24 cellular contexts compared by ENCODE assay signal in the genomic region with DNA sequence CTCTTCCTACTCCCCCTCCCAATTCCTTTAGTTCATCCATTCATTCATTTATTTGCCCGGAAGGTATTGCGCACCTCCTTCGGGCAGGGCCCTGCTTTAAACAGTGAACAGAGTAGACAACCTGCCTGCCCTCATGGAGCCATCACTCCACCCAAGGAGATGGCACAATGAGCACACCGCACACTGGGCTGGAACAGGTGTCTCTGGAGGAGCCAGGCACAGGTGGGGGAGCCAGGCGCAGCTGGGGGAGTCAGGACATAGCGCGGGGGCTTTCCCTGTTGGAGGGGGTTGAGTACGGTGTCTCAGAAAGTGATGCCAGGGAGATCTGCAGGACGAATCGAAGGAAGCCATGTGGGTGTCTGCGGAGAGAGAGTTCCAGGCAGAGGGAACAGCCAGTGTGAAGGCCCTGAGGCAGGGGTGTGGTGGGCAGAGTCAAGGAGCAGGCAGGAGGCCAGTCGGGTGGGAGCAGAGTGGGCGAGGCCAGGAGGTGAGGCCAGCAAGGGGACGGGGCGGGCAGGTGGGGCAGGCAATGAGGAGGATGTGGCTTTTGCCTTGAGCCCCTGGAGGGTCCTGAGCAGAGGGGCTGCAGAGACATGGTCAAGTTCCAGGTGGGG. TPM values are rescaled to one million over a fixed set of nuclear protein-coding genes. Genes with fewer than 3 reads are reported as not detected.
DNase-seq lines count a peak whose midpoint lies in the region; ATAC-seq, FAIRE-seq and TF ChIP-seq lines count a peak whose summit lies in the region.
"Had no signal": no experiment of that assay in that cellular context is flagged by ENCODE, and none has a peak within 500 bp of the region (broad histone marks: within the 10 kb centered on the region; RNA-seq: fewer than 3 reads in every experiment).

No MANE protein-coding gene starts in this region.

- peak overlapping the region; percentile 46; the same call in 1 of the 2 replicates for H3K4me2 ChIP-seq in HCT116 (ENCODE audit: low read length)
- peak overlapping the region; percentile 9 for H3K4me2 ChIP-seq in astrocyte (ENCODE audit: low read length)

- WGBS in right lobe of liver (ENCODE audit: insufficient coverage, low coverage, low lambda C conversion rate, missing lambda C conversion rate), result 82% methylated on average over 7 of the region's 15 CpGs
- WGBS in aorta, 2 donors, result 96 to 99% methylated on average over 15 of the region's 15 CpGs

- TF ChIP-seq POLR2A in HCT116 (IDR thresholded peaks at IDR 0.05; ENCODE audit: borderline replicate concordance, extremely low read depth, insufficient read depth, insufficient read length), result no peak
- TF ChIP-seq POLR2A in right lobe of liver (IDR thresholded peaks at IDR 0.05), result no peak

- H3K4me3 ChIP-seq in HCT116 (replicated peaks in 1 of 2; ENCODE audit: low read depth in 1 of 2, low read length in 2 of 2), result no peak overlapping the region
- no peak overlapping the region for H3K4me3 ChIP-seq in astrocyte (ENCODE audit: insufficient read depth, low read depth, low read length)
- H3K4me3 ChIP-seq in right lobe of liver, result no peak overlapping the region
- H3K4me3 ChIP-seq in thoracic aorta, result no peak overlapping the region
- no peak overlapping the region for H3K4me3 ChIP-seq in aorta (ENCODE audit: low read length in 2 of 2)
- H3K4me3 ChIP-seq: prostate gland, suprapubic skin had no signal

- H3K36me3 ChIP-seq in HCT116 (ENCODE audit: control insufficient read depth in 1 of 2, insufficient read depth in 2 of 2, low read length in 2 of 2) (no peaks in the 10 kb centered on the region), astrocyte (ENCODE audit: insufficient read depth, low read length) (no peaks in the 10 kb centered on the region), right lobe of liver (no peaks in the 10 kb centered on the region), thoracic aorta (no peaks in the 10 kb centered on the region), aorta (ENCODE audit: control insufficient read depth in 1 of 2, insufficient read depth in 2 of 2, low read length in 1 of 2) (no peaks in the 10 kb centered on the region)
- H3K36me3 ChIP-seq: prostate gland, suprapubic skin had no signal

- no peak overlapping the region for H3K9ac ChIP-seq in HCT116 (ENCODE audit: low read length)
- H3K9ac ChIP-seq in astrocyte (ENCODE audit: low read length), result peak overlapping the region; percentile 69

- peak overlapping the region; percentile 89 for H3K27ac Mint-ChIP-seq in astrocyte (ENCODE audit: unreplicated experiment)
- H3K27ac Mint-ChIP-seq: memory B cell, T-helper 17 cell had no signal

- H3K9me3 ChIP-seq in HCT116 (ENCODE audit: control insufficient read depth in 1 of 2, insufficient read depth in 1 of 2, low read depth in 1 of 2, low read length in 2 of 2) (no peaks in the 10 kb centered on the region), astrocyte (ENCODE audit: insufficient read depth, low read depth, low read length) (peaks cover 5% of the 10 kb centered on the region), right lobe of liver (no peaks in the 10 kb centered on the region), thoracic aorta (no peaks in the 10 kb centered on the region), aorta (ENCODE audit: control insufficient read depth, low read length) (no peaks in the 10 kb centered on the region)
- H3K9me3 ChIP-seq: prostate gland, suprapubic skin had no signal

- no peak for DNase-seq in HCT116 (ENCODE audit: low read depth, low spot score)
- no peak for DNase-seq in astrocyte (ENCODE audit: low read depth)
- no peak for DNase-seq in right lobe of liver
- no peak for DNase-seq in thoracic aorta (ENCODE audit: low spot score)
- no peak for DNase-seq in aorta
- DNase-seq in left ventricle myocardium superior, result no peak
- DNase-seq: activated CD4-positive, alpha-beta T cell treated with anti-CD3 and anti-CD28 coated beads, Interleukin-2, amount 50 U/mL, for 4 hours; activated naive CD4-positive, alpha-beta T cell; NCI-H1436 treated with DMSO at 0.1 percent for 48 hours; NCI-H2171 treated with DMSO at 0.1 percent for 48 hours; NCI-H69; SIG-M5; stimulated activated CD8-positive, alpha-beta memory T cell treated with anti-CD3 and anti-CD28 coated beads, Interleukin-4, amount 100 ng/mL, for 48 hours; T-helper 17 cell had no signal

- TF ChIP-seq CTCF in HCT116 (IDR thresholded peaks at IDR 0.05 in 2 of 3, conservative IDR thresholded peaks at IDR 0.05 in 1 of 3; ENCODE audit: borderline replicate concordance in 1 of 3, insufficient read depth in 1 of 3, low read depth in 2 of 3, low read length in 2 of 3) (no peak), astrocyte (IDR thresholded peaks at IDR 0.05; ENCODE audit: insufficient read depth, low read depth, low read length) (no peak), right lobe of liver (IDR thresholded peaks at IDR 0.05) (no peak), thoracic aorta (IDR thresholded peaks at IDR 0.05) (no peak)

- BruUV-seq in HCT116 (replicated peaks; lab: Mats Ljungman, UMichigan), result no TSS peak

- FAIRE-seq in astrocyte (lab: Jason Lieb, UNC), result no peak
- FAIRE-seq: colon, GM18507, H54 had no signal

- no peaks in the 10 kb centered on the region for H3K27me3 ChIP-seq in HCT116 (ENCODE audit: insufficient read depth, low read length)
- no peaks in the 10 kb centered on the region for H3K27me3 ChIP-seq in astrocyte (ENCODE audit: insufficient read depth, low read length)
- H3K27me3 ChIP-seq in right lobe of liver, result no peaks in the 10 kb centered on the region
- H3K27me3 ChIP-seq in thoracic aorta (replicated peaks; ENCODE audit: insufficient read depth), result no peaks in the 10 kb centered on the region
- H3K27me3 ChIP-seq in aorta (ENCODE audit: control insufficient read depth in 1 of 2, insufficient read depth in 2 of 2, low read length in 1 of 2), result no peaks in the 10 kb centered on the region
- H3K27me3 ChIP-seq: suprapubic skin had no signal

- peaks cover 7 to 32% of the 10 kb centered on the region in 2 experiments; a peak in 3 of 4 replicates for H3K4me1 ChIP-seq in HCT116 (ENCODE audit: control insufficient read depth in 1 of 2, insufficient read depth in 2 of 2, low read length in 2 of 2)
- H3K4me1 ChIP-seq in astrocyte (ENCODE audit: insufficient read depth, low read length), result peaks cover 43% of the 10 kb centered on the region
- peaks cover 0 to 13% (median 6%) of the 10 kb centered on the region in 4 donors for H3K4me1 ChIP-seq in right lobe of liver
- H3K4me1 ChIP-seq in thoracic aorta (ENCODE audit: control insufficient read depth in 1 of 2, low read depth in 2 of 2), result peaks cover 40 to 80% of the 10 kb centered on the region in 2 donors
- H3K4me1 ChIP-seq in aorta (ENCODE audit: control insufficient read depth in 1 of 2, insufficient read depth in 2 of 2, low read length in 2 of 2), result no peaks in the 10 kb centered on the region
- H3K4me1 ChIP-seq: prostate gland had no signal

- POLR2A ChIA-PET in HCT116 (lab: Charles Lee), result no interaction called here

- H2AFZ ChIP-seq in HCT116 (ENCODE audit: low read depth, low read length, poor library complexity, severe bottlenecking) (no peak overlapping the region), astrocyte (ENCODE audit: low read depth, low read length) (no peak overlapping the region)

- H4K20me1 ChIP-seq in HCT116 (ENCODE audit: insufficient read depth) (no peaks in the 10 kb centered on the region), astrocyte (ENCODE audit: insufficient read depth, low read length) (no peaks in the 10 kb centered on the region)

- no peak for TF ChIP-seq RAD21 in HCT116 (IDR thresholded peaks at IDR 0.05; ENCODE audit: low read depth)

- no peaks in the 10 kb centered on the region for H3K79me2 ChIP-seq in HCT116 (ENCODE audit: insufficient read depth, low read length)
- H3K79me2 ChIP-seq in astrocyte (ENCODE audit: insufficient read depth, low read length), result no peaks in the 10 kb centered on the region

- no peaks in the 10 kb centered on the region for H3K36me3 Mint-ChIP-seq in astrocyte (ENCODE audit: low read depth, unreplicated experiment)

- RAD21 ChIA-PET in HCT116 (lab: Charles Lee; ENCODE audit: low non-redundant PET in 1 of 2, low total read pairs in 2 of 2, uncharacterized antibody in 2 of 2, unreplicated experiment in 2 of 2), result no interaction called here

- H3K27me3 Mint-ChIP-seq in astrocyte (ENCODE audit: low read depth, unreplicated experiment), result no peaks in the 10 kb centered on the region

- intact Hi-C loops in HCT116 (cut with micrococcal nuclease) (no loop called here), right lobe of liver (cut with DNase I) (no loop called here), aorta (cut with DNase I) (no loop called here), left ventricle myocardium superior (cut with micrococcal nuclease) (no loop called here)

- H3K4me3 Mint-ChIP-seq in astrocyte (ENCODE audit: unreplicated experiment), result no peak overlapping the region
- H3K4me3 Mint-ChIP-seq: memory B cell, T-helper 17 cell had no signal

- H3K9me3 Mint-ChIP-seq in astrocyte (ENCODE audit: unreplicated experiment), result no peaks in the 10 kb centered on the region
- H3K9me3 Mint-ChIP-seq: memory B cell, nephron had no signal

- no peaks in the 10 kb centered on the region for H3K9me2 ChIP-seq in HCT116 (ENCODE audit: insufficient read depth)

- CTCF ChIA-PET in HCT116 (lab: Charles Lee), result no interaction called here

- H3K27ac ChIP-seq in HCT116 (ENCODE audit: low read depth, low read length) (no peak overlapping the region), astrocyte (ENCODE audit: low read depth, low read length) (peak overlapping the region; percentile 95), right lobe of liver (peak overlapping the region in 2 of 3 donors; percentile 59 to 81), thoracic aorta (peak overlapping the region; percentile 62 to 71), aorta (ENCODE audit: low read depth in 1 of 2, low read length in 2 of 2) (no peak overlapping the region)
- H3K27ac ChIP-seq: VCaP had no signal

- ATAC-seq in HCT116, result no peak
- no peak for ATAC-seq in right lobe of liver
- no peak for ATAC-seq in thoracic aorta (ENCODE audit: insufficient number of reproducible peaks, low FRiP score, low read depth)
- no peak for ATAC-seq in aorta (ENCODE audit: low FRiP score)
- no peak for ATAC-seq in HG03565 (IDR thresholded peaks at IDR 0.05; ENCODE audit: unreplicated experiment)
- no peak for ATAC-seq in left ventricle myocardium superior

- peaks cover 31% of the 10 kb centered on the region for H3K4me1 Mint-ChIP-seq in astrocyte (ENCODE audit: low read depth, unreplicated experiment)

TF ChIP-seq in HCT116, 20 proteins besides CTCF, POLR2A, EP300 and RAD21 (continues in another document):
- TF ChIP-seq TCF7L2 (IDR thresholded peaks at IDR 0.05; ENCODE audit: borderline replicate concordance, extremely low read depth, insufficient read depth, insufficient read length), result no peak
- no peak for TF ChIP-seq ELF1 (IDR thresholded peaks at IDR 0.05; ENCODE audit: borderline replicate concordance, low read depth)
- no peak for TF ChIP-seq CBX3 (IDR thresholded peaks at IDR 0.05; ENCODE audit: low read depth)
- no peak for TF ChIP-seq JUND (IDR thresholded peaks at IDR 0.05)
- TF ChIP-seq FOSL1 (IDR thresholded peaks at IDR 0.05; ENCODE audit: low read depth), result no peak
- TF ChIP-seq SP1 (IDR thresholded peaks at IDR 0.05; ENCODE audit: low read depth), result no peak

RNA-seq across cellular contexts. Expression of gene SNAI1, which starts 46.4 kb away (rescaled TPM):
- total RNA-seq in HCT116 (2021; ENCODE audit: unreplicated experiment) (13.4 TPM), astrocyte (9.1 and 9.5 TPM in 2 replicates), right lobe of liver (1 to 10 TPM in 4 of 6 experiments, under 1 TPM in 2; 0.73 to 1.9 (median 1.1) TPM), thoracic aorta (10 to 100 TPM; 13.0 to 19.1 TPM), aorta (10 to 100 TPM; 10.4 to 44.7 TPM), left ventricle myocardium superior (0.82 TPM)
- polyA plus RNA-seq in HCT116 (2012), result 14.6 and 18.0 TPM in 2 replicates
- 1 to 10 TPM; 7.8 to 8.3 TPM for polyA plus RNA-seq in aorta
- total RNA-seq: kidney epithelial cell had no signal

Comparison
In these comparisons a context has a peak if more than half of its experiments do, and no peak if none do; other contexts are left out.
1. H3K27ac ChIP-seq: peak in astrocyte (single experiment), right lobe of liver (2 of 3) and thoracic aorta (2 of 2); none in HCT116 (single experiment) and aorta (0 of 2).